17 cellular contexts compared by ENCODE assay signal in the genomic region with DNA sequence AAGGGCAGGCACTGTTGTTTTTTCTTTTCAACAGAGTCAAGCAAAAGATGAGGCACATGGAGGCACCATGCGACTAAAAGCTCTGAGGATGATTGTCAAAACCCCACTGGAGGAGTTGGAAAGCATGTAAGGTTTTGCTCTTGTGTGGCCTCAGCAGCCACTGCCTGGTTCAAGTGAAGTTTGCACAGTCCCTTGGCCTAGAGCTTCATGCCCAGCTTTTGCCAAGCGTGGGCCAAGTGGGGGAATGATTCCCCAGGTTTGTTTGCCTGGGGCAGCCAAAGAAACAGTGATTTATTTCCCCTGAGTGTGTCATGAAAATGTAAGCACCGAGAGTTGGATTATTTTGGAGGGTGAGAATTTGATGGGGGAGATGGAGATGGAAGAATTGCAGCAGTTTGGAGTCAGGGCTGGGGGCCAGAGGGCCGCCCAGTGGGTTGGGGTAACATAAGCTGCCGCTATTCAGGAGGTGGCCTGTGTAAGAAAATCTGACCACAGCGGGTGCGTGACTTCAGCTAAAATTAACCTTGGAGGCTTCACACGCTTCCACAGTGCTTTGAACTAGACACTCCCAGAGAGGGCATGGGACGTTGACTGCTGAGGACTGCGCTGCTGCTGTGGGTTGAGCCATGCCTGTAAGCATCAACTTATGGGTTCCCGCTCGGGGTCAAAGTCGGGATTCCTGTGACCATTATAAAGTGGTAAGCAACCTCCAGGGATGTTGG.
A peak's percentile ranks its signal among the peaks of the same experiment; 100 is the strongest.
DNase-seq lines count a peak whose midpoint lies in the region; ATAC-seq and TF ChIP-seq lines count a peak whose summit lies in the region.
"Had no signal": no experiment of that assay in that cellular context is flagged by ENCODE, and none has a peak within 500 bp of the region (broad histone marks: within the 10 kb centered on the region; RNA-seq: fewer than 3 reads in every experiment).

No MANE protein-coding gene starts in this region.

- H4K8ac ChIP-seq in H9 (replicated peaks; ENCODE audit: insufficient read length, low read depth, low read length) = no peak overlapping the region

- no peak overlapping the region for H3K23ac ChIP-seq in H9 (ENCODE audit: insufficient read length, low read depth, low read length)

- H3K27ac Mint-ChIP-seq in H9 (peak overlapping the region; percentile 76 to 90 (median 81); a peak in 3 of 7 replicates), chondrocyte (ENCODE audit: unreplicated experiment) (peak overlapping the region; percentile 9), HFFc6 (no peak overlapping the region)
- H3K27ac Mint-ChIP-seq: CD14-positive monocyte had no signal

- in situ Hi-C loops in gastrocnemius medialis (cut with MboI; ENCODE audit: low sequenced_read_pairs in 4 of 4) (no loop called here), KBM-7 (cut with MboI; ENCODE audit: low pct_unique_long_range_greater_than_20kb, low sequenced_read_pairs) (no loop called here)

- H3K9me3 Mint-ChIP-seq in H9 (no peaks in the 10 kb centered on the region), chondrocyte (ENCODE audit: low read depth) (no peaks in the 10 kb centered on the region), HFFc6 (no peaks in the 10 kb centered on the region)
- H3K9me3 Mint-ChIP-seq: CD14-positive monocyte had no signal

- no CpG with 5 or more reads among the region's 13 CpGs for WGBS in H9 (ENCODE audit: extremely low coverage, insufficient read length, low lambda C conversion rate)

- H3K4me2 ChIP-seq in H9 (ENCODE audit: insufficient read depth, insufficient read length, low read length) = no peak overlapping the region

- no peak overlapping the region for H2BK20ac ChIP-seq in H9 (ENCODE audit: low read depth, low read length, poor library complexity, severe bottlenecking)

- H3K23me2 ChIP-seq in H9 (ENCODE audit: insufficient read length, low read depth, low read length, poor library complexity, severe bottlenecking) = peaks cover 2% of the 10 kb centered on the region

- H3K27me3 ChIP-seq in H9 (ENCODE audit: insufficient read depth, low read length) (no peaks in the 10 kb centered on the region), gastrocnemius medialis (no peaks in the 10 kb centered on the region)

- H3K36me3 Mint-ChIP-seq in H9 (ENCODE audit: insufficient read depth in 1 of 3, low read depth in 3 of 3) = peaks cover 0 to 5% (median 1%) of the 10 kb centered on the region in 3 experiments; a peak in 4 of 7 replicates
- H3K36me3 Mint-ChIP-seq in chondrocyte (ENCODE audit: low read depth) = no peaks in the 10 kb centered on the region
- no peaks in the 10 kb centered on the region; the same call in 1 of the 2 replicates for H3K36me3 Mint-ChIP-seq in HFFc6 (ENCODE audit: low read depth)
- H3K36me3 Mint-ChIP-seq: CD14-positive monocyte had no signal

- TF ChIP-seq POLR2A in gastrocnemius medialis (IDR thresholded peaks at IDR 0.05) = peak; percentile 22 to 51

- H3K27me3 Mint-ChIP-seq in H9 (ENCODE audit: low read depth) (no peaks in the 10 kb centered on the region), chondrocyte (ENCODE audit: low read depth) (no peaks in the 10 kb centered on the region), HFFc6 (ENCODE audit: insufficient read depth) (peaks cover 1% of the 10 kb centered on the region; the same call in 1 of the 2 replicates)

- H3K4ac ChIP-seq in H9 (ENCODE audit: low read depth, low read length) = no peak overlapping the region

- intact Hi-C loops in gastrocnemius medialis (cut with DNase I; ENCODE audit: low total_unique reads) = loop anchor here (1.0 kb wide), 2 partner anchors 36 to 55 kb away; no protein-coding TSS in a partner anchor

- no peak overlapping the region for H2BK15ac ChIP-seq in H9 (ENCODE audit: low read depth, low read length)

- no peak overlapping the region for H2BK120ac ChIP-seq in H9 (ENCODE audit: low read depth, low read length, poor library complexity, severe bottlenecking)

- H2AK5ac ChIP-seq in H9 (ENCODE audit: insufficient read length, low read length) = no peak overlapping the region

- H3K18ac ChIP-seq in H9 (ENCODE audit: insufficient read length, low read depth, low read length) = no peak overlapping the region

- H3T11ph ChIP-seq in H9 (ENCODE audit: low read length) = no peak overlapping the region

- H3K79me2 ChIP-seq in H9 (ENCODE audit: insufficient read depth, low read length) = peaks cover 8% of the 10 kb centered on the region

- H4K20me1 ChIP-seq in H9 (ENCODE audit: control insufficient read depth, insufficient read depth, insufficient read length) = no peaks in the 10 kb centered on the region

- no peaks in the 10 kb centered on the region for H3K79me1 ChIP-seq in H9 (ENCODE audit: insufficient read depth, low read depth, low read length, poor library complexity, severe bottlenecking)

- no peak overlapping the region for H2BK12ac ChIP-seq in H9 (ENCODE audit: insufficient read length, low read depth, low read length)

- H3K4me3 Mint-ChIP-seq in H9 (no peak overlapping the region), chondrocyte (ENCODE audit: unreplicated experiment) (no peak overlapping the region), HFFc6 (no peak overlapping the region)
- H3K4me3 Mint-ChIP-seq: CD14-positive monocyte had no signal

- TF ChIP-seq CTCF in H9 (conservative IDR thresholded peaks at IDR 0.05) = no peak
- TF ChIP-seq CTCF in chondrocyte (IDR thresholded peaks at IDR 0.05) = no peak
- no peak for TF ChIP-seq CTCF in gastrocnemius medialis (IDR thresholded peaks at IDR 0.05 in 4 of 5, conservative IDR thresholded peaks at IDR 0.05 in 1 of 5)
- TF ChIP-seq CTCF in HFFc6 (IDR thresholded peaks at IDR 0.05) = no peak

- no peak overlapping the region for H4K5ac ChIP-seq in H9 (ENCODE audit: insufficient read length, low read depth, low read length)

- DNase-seq in H9 (no peak), chondrocyte (ENCODE audit: low spot score) (no peak), left lobe of liver (ENCODE audit: low spot score) (no peak), gastrocnemius medialis (peak; percentile 66 to 84), NCI-H446 (lab: John Stamatoyannopoulos, UW) (no peak), middle frontal gyrus (ENCODE audit: extremely low spot score, low spot score) (no peak), KBM-7 (no peak), HFFc6 (no peak)
- DNase-seq: GF-D8, NCI-H1436 treated with DMSO at 0.1 percent for 48 hours, NCI-H2081, NCI-H510A, SIG-M5 had no signal

- H4K91ac ChIP-seq in H9 (ENCODE audit: insufficient read length, low read depth, low read length) = no peak overlapping the region

- peaks cover 31% of the 10 kb centered on the region for H3K4me1 ChIP-seq in H9 (ENCODE audit: insufficient read depth, low read length)
- H3K4me1 ChIP-seq in gastrocnemius medialis = peaks cover 57 to 65% of the 10 kb centered on the region in 2 donors

- H2BK5ac ChIP-seq in H9 (ENCODE audit: insufficient read length, low read length) = no peak overlapping the region

- peak overlapping the region in 1 of 4 donors; percentile 8 for H3K4me3 ChIP-seq in gastrocnemius medialis
- H3K4me3 ChIP-seq: K562 had no signal

- H3K4me1 Mint-ChIP-seq in H9 (peaks cover 81 to 92% of the 10 kb centered on the region in 2 experiments), chondrocyte (ENCODE audit: low read depth) (peaks cover 23% of the 10 kb centered on the region), HFFc6 (ENCODE audit: low read depth) (peaks cover 39% of the 10 kb centered on the region)

- H3K36me3 ChIP-seq in gastrocnemius medialis = no peaks in the 10 kb centered on the region

- H2AFZ ChIP-seq in H9 (ENCODE audit: low read length) = no peak overlapping the region

- no peak overlapping the region for H3K14ac ChIP-seq in H9 (ENCODE audit: insufficient read depth, low read length)

- H3K9me3 ChIP-seq in H9 (ENCODE audit: control insufficient read depth, low read depth, low read length) (no peaks in the 10 kb centered on the region), gastrocnemius medialis (no peaks in the 10 kb centered on the region)

- H3K9ac ChIP-seq in H9 (ENCODE audit: extremely low read depth, insufficient read length, low read length) = no peak overlapping the region

- no peak overlapping the region for H3K56ac ChIP-seq in H9 (ENCODE audit: insufficient read length, low read depth, low read length)

- ATAC-seq in left lobe of liver = peak; percentile 14
- peak; percentile 96 to 97 for ATAC-seq in gastrocnemius medialis
- ATAC-seq: HCT116, K562, Panc1 had no signal

- H3K27ac ChIP-seq in H9 (ENCODE audit: insufficient read length, low read depth, low read length) (no peak overlapping the region), gastrocnemius medialis (peak overlapping the region; percentile 69 to 76 (median 74))

Comparison
In these comparisons a context has a peak if more than half of its experiments do, and no peak if none do; other contexts are left out.
1. DNase-seq: peak in gastrocnemius medialis (2 of 2); none in H9 (single experiment), chondrocyte (single experiment), left lobe of liver (single experiment), NCI-H446 (0 of 2), middle frontal gyrus (single experiment), KBM-7 (single experiment) and HFFc6 (single experiment).